Comparison of ENCODE assay signal across 37 cellular contexts in the genomic region with DNA sequence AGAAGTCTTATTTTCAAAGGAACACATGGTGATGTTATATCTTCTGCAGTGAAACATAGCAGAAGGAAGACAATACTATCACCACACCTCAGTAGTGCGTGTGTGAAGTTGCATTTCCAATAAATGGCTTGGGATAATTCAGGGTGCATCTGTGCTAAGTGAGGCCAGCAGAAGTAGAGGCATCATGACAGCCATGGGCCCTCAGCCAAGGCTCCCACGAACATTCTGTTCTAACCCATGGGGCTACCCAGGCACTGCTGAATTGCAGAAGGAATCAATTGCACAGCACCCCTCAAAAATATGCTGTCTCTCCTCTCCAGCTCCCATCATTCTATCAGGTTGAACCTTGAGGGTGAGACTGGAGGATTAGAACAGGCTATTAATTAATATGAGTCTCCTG.
"Had no signal": no experiment of that assay in that cellular context is flagged by ENCODE, and none has a peak within 500 bp of the region (broad histone marks: within the 10 kb centered on the region; RNA-seq: fewer than 3 reads in every experiment).

No MANE protein-coding gene starts in this region.

- H3K27ac ChIP-seq: adrenal gland, ascending aorta, body of pancreas, brain microvascular endothelial cell, breast epithelium, cardiac muscle cell had no signal

- H3K9me3 ChIP-seq: adrenal gland, ascending aorta, body of pancreas, breast epithelium had no signal

- H3K36me3 ChIP-seq: adrenal gland, ascending aorta, brain microvascular endothelial cell, breast epithelium, cardiac muscle cell had no signal

- H3K4me1 Mint-ChIP-seq: activated naive CD4-positive, alpha-beta T cell treated with anti-CD3 and anti-CD28 coated beads, Interleukin-2, amount 10 ng/mL, durations not matched to agents 7 days and 5 days; activated naive CD4-positive, alpha-beta T cell treated with anti-CD3 and anti-CD28 coated beads, Interleukin-2, amount 50 U/mL, for 24 hours; activated naive CD8-positive, alpha-beta T cell treated with anti-CD3 and anti-CD28 coated beads for 36 hours; activated naive CD8-positive, alpha-beta T cell treated with anti-CD3 and anti-CD28 coated beads, Interleukin-2, amount 10 ng/mL, durations not matched to agents 7 days and 5 days; activated naive CD8-positive, alpha-beta T cell treated with anti-CD3 and anti-CD28 coated beads, Interleukin-2, amount 50 U/mL, for 24 hours; activated T-helper 17 cell treated with anti-CD3 and anti-CD28 coated beads, Interleukin-2, amount 50 U/mL, for 72 hours; brain; central memory CD8-positive, alpha-beta T cell had no signal

- H3K27me3 Mint-ChIP-seq: activated naive CD4-positive, alpha-beta T cell treated with anti-CD3 and anti-CD28 coated beads, Interleukin-2, amount 10 ng/mL, durations not matched to agents 7 days and 5 days; activated naive CD4-positive, alpha-beta T cell treated with anti-CD3 and anti-CD28 coated beads, Interleukin-2, amount 50 U/mL, for 24 hours; activated naive CD8-positive, alpha-beta T cell; activated naive CD8-positive, alpha-beta T cell treated with anti-CD3 and anti-CD28 coated beads for 36 hours; activated naive CD8-positive, alpha-beta T cell treated with anti-CD3 and anti-CD28 coated beads, Interleukin-2, amount 10 ng/mL, durations not matched to agents 7 days and 5 days; activated naive CD8-positive, alpha-beta T cell treated with anti-CD3 and anti-CD28 coated beads, Interleukin-2, amount 50 U/mL, for 24 hours; activated T-cell treated with anti-CD3 and anti-CD28 coated beads, Interleukin-2, amount 50 U/mL, for 24 hours; activated T-helper 17 cell treated with anti-CD3 and anti-CD28 coated beads, Interleukin-2, amount 50 U/mL, for 72 hours; brain; central memory CD8-positive, alpha-beta T cell had no signal

- ATAC-seq: activated naive CD8-positive, alpha-beta T cell treated with anti-CD3 and anti-CD28 coated beads, Interleukin-2, amount 50 U/mL, for 24 hours; activated T-cell treated with anti-CD3 and anti-CD28 coated beads, Interleukin-2, amount 50 U/mL, for 4 hours; activated T-cell treated with anti-CD3 and anti-CD28 coated beads, Interleukin-2, amount 50 U/mL, for 72 hours; activated T-helper 17 cell treated with anti-CD3 and anti-CD28 coated beads, Interleukin-2, amount 50 U/mL, for 72 hours; body of pancreas had no signal

- H3K27ac Mint-ChIP-seq: activated naive CD4-positive, alpha-beta T cell treated with anti-CD3 and anti-CD28 coated beads for 36 hours; activated naive CD4-positive, alpha-beta T cell treated with anti-CD3 and anti-CD28 coated beads, Interleukin-2, amount 10 ng/mL, durations not matched to agents 7 days and 5 days; activated naive CD4-positive, alpha-beta T cell treated with anti-CD3 and anti-CD28 coated beads, Interleukin-2, amount 50 U/mL, for 24 hours; activated naive CD4-positive, alpha-beta T cell treated with anti-CD3 and anti-CD28 coated beads, Interleukin-2, amount 50 U/mL, for 72 hours; activated naive CD8-positive, alpha-beta T cell; activated naive CD8-positive, alpha-beta T cell treated with anti-CD3 and anti-CD28 coated beads for 36 hours; activated naive CD8-positive, alpha-beta T cell treated with anti-CD3 and anti-CD28 coated beads, Interleukin-2, amount 10 ng/mL, durations not matched to agents 7 days and 5 days; activated naive CD8-positive, alpha-beta T cell treated with anti-CD3 and anti-CD28 coated beads, Interleukin-2, amount 50 U/mL, for 24 hours; activated T-cell treated with anti-CD3 and anti-CD28 coated beads, Interleukin-2, amount 50 U/mL, for 24 hours; activated T-cell treated with anti-CD3 and anti-CD28 coated beads, Interleukin-2, amount 50 U/mL, for 72 hours; activated T-helper 1 cell treated with anti-CD3 and anti-CD28 coated beads, Interleukin-12 subunit alpha, Interleukin-12 subunit beta, Interleukin-2, Interleukin-4 antibody, amounts not matched to agents 30 ng/mL and 10 ng/mL and 1 ng/mL, durations not matched to agents 14 hours and 24 hours and 36 hours; activated T-helper 17 cell treated with anti-CD3 and anti-CD28 coated beads, Interleukin-2, amount 50 U/mL, for 72 hours; activated T-helper 2 cell treated with anti-CD3 and anti-CD28 coated beads, Interferon-gamma antibody, Interleukin-2, Interleukin-4, amounts not matched to agents 10 μg/mL and 5 μg/mL and 100 μg/mL, durations not matched to agents 14 hours and 24 hours and 36 hours; brain had no signal

- H3K4me3 Mint-ChIP-seq: activated naive CD4-positive, alpha-beta T cell treated with anti-CD3 and anti-CD28 coated beads for 36 hours; activated naive CD4-positive, alpha-beta T cell treated with anti-CD3 and anti-CD28 coated beads, Interleukin-2, amount 10 ng/mL, durations not matched to agents 7 days and 5 days; activated naive CD4-positive, alpha-beta T cell treated with anti-CD3 and anti-CD28 coated beads, Interleukin-2, amount 50 U/mL, for 24 hours; activated naive CD8-positive, alpha-beta T cell; activated naive CD8-positive, alpha-beta T cell treated with anti-CD3 and anti-CD28 coated beads for 36 hours; activated naive CD8-positive, alpha-beta T cell treated with anti-CD3 and anti-CD28 coated beads, Interleukin-2, amount 10 ng/mL, durations not matched to agents 7 days and 5 days; activated naive CD8-positive, alpha-beta T cell treated with anti-CD3 and anti-CD28 coated beads, Interleukin-2, amount 50 U/mL, for 24 hours; activated T-cell treated with anti-CD3 and anti-CD28 coated beads, Interleukin-2, amount 50 U/mL, for 24 hours; activated T-cell treated with anti-CD3 and anti-CD28 coated beads, Interleukin-2, amount 50 U/mL, for 4 hours; activated T-cell treated with anti-CD3 and anti-CD28 coated beads, Interleukin-2, amount 50 U/mL, for 72 hours; activated T-helper 1 cell treated with anti-CD3 and anti-CD28 coated beads, Interleukin-12 subunit alpha, Interleukin-12 subunit beta, Interleukin-2, Interleukin-4 antibody, amounts not matched to agents 30 ng/mL and 10 ng/mL and 1 ng/mL, durations not matched to agents 14 hours and 24 hours and 36 hours; activated T-helper 17 cell treated with anti-CD3 and anti-CD28 coated beads, Interleukin-2, amount 50 U/mL, for 72 hours; brain; central memory CD8-positive, alpha-beta T cell had no signal

- H3K4me1 ChIP-seq: adrenal gland, body of pancreas, breast epithelium had no signal

- H3K27me3 ChIP-seq: adrenal gland, ascending aorta, body of pancreas, brain microvascular endothelial cell, breast epithelium, cardiac muscle cell had no signal

- H3K4me3 ChIP-seq: adrenal gland, ascending aorta, body of pancreas, breast epithelium, cardiac muscle cell had no signal

- H3K9me3 Mint-ChIP-seq: activated naive CD4-positive, alpha-beta T cell treated with anti-CD3 and anti-CD28 coated beads for 36 hours; activated naive CD4-positive, alpha-beta T cell treated with anti-CD3 and anti-CD28 coated beads, Interleukin-2, amount 10 ng/mL, durations not matched to agents 7 days and 5 days; activated naive CD4-positive, alpha-beta T cell treated with anti-CD3 and anti-CD28 coated beads, Interleukin-2, amount 50 U/mL, for 24 hours; activated naive CD4-positive, alpha-beta T cell treated with anti-CD3 and anti-CD28 coated beads, Interleukin-2, amount 50 U/mL, for 72 hours; activated naive CD8-positive, alpha-beta T cell treated with anti-CD3 and anti-CD28 coated beads for 36 hours; activated naive CD8-positive, alpha-beta T cell treated with anti-CD3 and anti-CD28 coated beads, Interleukin-2, amount 50 U/mL, for 24 hours; activated T-cell treated with anti-CD3 and anti-CD28 coated beads, Interleukin-2, amount 50 U/mL, for 24 hours; activated T-cell treated with anti-CD3 and anti-CD28 coated beads, Interleukin-2, amount 50 U/mL, for 4 hours; activated T-cell treated with anti-CD3 and anti-CD28 coated beads, Interleukin-2, amount 50 U/mL, for 72 hours; activated T-helper 1 cell treated with anti-CD3 and anti-CD28 coated beads, Interleukin-12 subunit alpha, Interleukin-12 subunit beta, Interleukin-2, Interleukin-4 antibody, amounts not matched to agents 30 ng/mL and 10 ng/mL and 1 ng/mL, durations not matched to agents 14 hours and 24 hours and 36 hours; activated T-helper 17 cell treated with anti-CD3 and anti-CD28 coated beads, Interleukin-2, amount 50 U/mL, for 72 hours; activated T-helper 2 cell treated with anti-CD3 and anti-CD28 coated beads, Interferon-gamma antibody, Interleukin-2, Interleukin-4, amounts not matched to agents 10 μg/mL and 5 μg/mL and 100 μg/mL, durations not matched to agents 14 hours and 24 hours and 36 hours; brain; central memory CD8-positive, alpha-beta T cell had no signal

- H3K36me3 Mint-ChIP-seq: activated naive CD4-positive, alpha-beta T cell treated with anti-CD3 and anti-CD28 coated beads, Interleukin-2, amount 10 ng/mL, durations not matched to agents 7 days and 5 days; activated naive CD8-positive, alpha-beta T cell treated with anti-CD3 and anti-CD28 coated beads, Interleukin-2, amount 10 ng/mL, durations not matched to agents 7 days and 5 days had no signal

- DNase-seq: activated effector memory CD4-positive, alpha-beta T cell treated with anti-CD3 and anti-CD28 coated beads, Interleukin-2, amount 50 U/mL, for 16 hours; activated effector memory CD4-positive, alpha-beta T cell treated with Interleukin-2 at 50 U/mL for 16 hours; activated gamma-delta T cell; activated gamma-delta T cell treated with Interleukin-2 at 50 U/mL for 16 hours; activated naive CD4-positive, alpha-beta T cell; activated naive CD4-positive, alpha-beta T cell treated with anti-CD3 and anti-CD28 coated beads for 36 hours; activated naive CD4-positive, alpha-beta T cell treated with anti-CD3 and anti-CD28 coated beads, Interleukin-2, amount 10 ng/mL, durations not matched to agents 7 days and 5 days; activated naive CD4-positive, alpha-beta T cell treated with anti-CD3 and anti-CD28 coated beads, Interleukin-2, amount 50 U/mL, for 16 hours; activated naive CD4-positive, alpha-beta T cell treated with Interleukin-2 at 50 U/mL for 16 hours; activated naive CD8-positive, alpha-beta T cell treated with anti-CD3 and anti-CD28 coated beads for 36 hours; activated naive CD8-positive, alpha-beta T cell treated with anti-CD3 and anti-CD28 coated beads, Interleukin-2, amount 10 ng/mL, durations not matched to agents 7 days and 5 days; activated naive CD8-positive, alpha-beta T cell treated with anti-CD3 and anti-CD28 coated beads, Interleukin-2, amount 50 U/mL, for 24 hours; activated T-cell treated with anti-CD3 and anti-CD28 coated beads for 4 hours; activated T-cell treated with anti-CD3 and anti-CD28 coated beads, Interleukin-2, amount 50 U/mL, for 1 hour; activated T-cell treated with anti-CD3 and anti-CD28 coated beads, Interleukin-2, amount 50 U/mL, for 24 hours; activated T-cell treated with anti-CD3 and anti-CD28 coated beads, Interleukin-2, amount 50 U/mL, for 4 hours; activated T-cell treated with anti-CD3 and anti-CD28 coated beads, Interleukin-2, amount 50 U/mL, for 48 hours; activated T-cell treated with anti-CD3 and anti-CD28 coated beads, Interleukin-2, amount 50 U/mL, for 72 hours; adrenal gland; amniotic stem cell; aorta; body of pancreas; brain microvascular endothelial cell; caudate nucleus; central memory CD4-positive, alpha-beta T cell; cerebellar nuclear complex had no signal
